Comparison of ENCODE assay signal across 17 cellular contexts in the genomic region with DNA sequence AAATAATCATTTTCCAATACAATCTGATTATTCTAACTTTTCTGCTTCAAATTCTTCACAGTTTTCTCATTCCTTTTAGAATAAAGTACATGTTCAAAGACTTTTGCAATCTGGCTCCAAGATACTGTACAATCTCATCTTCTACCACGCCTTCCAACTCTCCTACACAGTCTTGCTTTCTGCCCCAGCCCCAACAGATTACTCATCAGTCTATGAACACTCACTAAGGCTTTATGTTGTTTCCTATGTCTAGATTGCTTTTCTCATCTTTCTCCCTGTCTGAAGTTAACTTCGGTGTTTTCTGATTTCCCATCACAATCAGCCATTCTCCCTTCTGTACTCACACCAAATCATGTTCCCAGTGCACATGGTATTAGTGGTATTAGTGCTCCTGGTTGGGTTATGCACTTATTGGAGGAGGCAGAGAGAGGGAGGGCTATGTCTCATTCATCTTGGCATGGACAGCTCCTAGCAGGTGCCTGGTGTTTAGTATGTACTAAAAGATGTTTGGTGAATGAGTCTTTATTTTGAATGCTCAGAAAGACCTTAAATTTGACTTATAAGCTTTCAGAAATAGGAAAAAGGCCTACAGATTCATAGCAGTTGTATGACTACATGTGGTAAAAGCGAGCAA. TPM values are rescaled to one million over a fixed set of nuclear protein-coding genes. Genes with fewer than 3 reads are reported as not detected.
DNase-seq lines count a peak whose midpoint lies in the region; ATAC-seq and TF ChIP-seq lines count a peak whose summit lies in the region.
"Had no signal": no experiment of that assay in that cellular context is flagged by ENCODE, and none has a peak within 500 bp of the region (broad histone marks: within the 10 kb centered on the region; RNA-seq: fewer than 3 reads in every experiment).

No MANE protein-coding gene starts in this region.

- WGBS in ovary, 3 donors: 89 to 94% (median 90%) methylated on average over 3 of the region's 3 CpGs

- peak; percentile 3 for DNase-seq in COLO829 (ENCODE audit: low spot score)
- DNase-seq in Panc1 (ENCODE audit: low read depth, low spot score): no peak
- peak; percentile 80 for DNase-seq in epithelial cell of esophagus (ENCODE audit: low read depth)
- peak; percentile 64 for DNase-seq in myocyte (ENCODE audit: low read depth)
- no peak for DNase-seq in amniotic stem cell (lab: John Stamatoyannopoulos, UW)
- no peak for DNase-seq in Ammon's horn (ENCODE audit: low spot score)
- no peak for DNase-seq in ovary
- DNase-seq in NCI-H2107 treated with DMSO at 0.1 percent for 48 hours (lab: John Stamatoyannopoulos, UW; ENCODE audit: unreplicated experiment): no peak
- DNase-seq: ACHN; activated CD4-positive, alpha-beta T cell treated with anti-CD3 and anti-CD28 coated beads for 48 hours; Caco-2; effector memory CD8-positive, alpha-beta T cell; left ventricle myocardium inferior; NCI-H1417 treated with DMSO at 0.1 percent for 48 hours; NCI-H510A treated with DMSO at 0.1 percent for 48 hours; RPMI8226 had no signal

- TF ChIP-seq EP300 in ovary (IDR thresholded peaks at IDR 0.05): no peak

- POLR2A ChIA-PET in Panc1 (lab: Charles Lee): no interaction called here

- ATAC-seq in Panc1: no peak
- ATAC-seq: effector memory CD8-positive, alpha-beta T cell had no signal

- H3K27me3 ChIP-seq in Panc1 (ENCODE audit: control insufficient read depth, insufficient read depth, low read length): no peaks in the 10 kb centered on the region
- H3K27me3 ChIP-seq in ovary: no peaks in the 10 kb centered on the region

- intact Hi-C loops in Panc1 (cut with micrococcal nuclease; ENCODE audit: unreplicated experiment): no loop called here
- intact Hi-C loops in ovary (cut with DNase I): no loop called here

- H3K9me3 ChIP-seq in Panc1 (ENCODE audit: control insufficient read depth, insufficient read depth, low read depth, low read length): no peaks in the 10 kb centered on the region
- no peaks in the 10 kb centered on the region for H3K9me3 ChIP-seq in ovary
- H3K9me3 ChIP-seq: Caco-2, left ventricle myocardium inferior, thoracic aorta had no signal

- TF ChIP-seq CTCF in Panc1 (IDR thresholded peaks at IDR 0.05) (no peak), epithelial cell of esophagus (IDR thresholded peaks at IDR 0.05; ENCODE audit: insufficient read depth, low read depth, low read length, missing control alignments) (no peak), ovary (IDR thresholded peaks at IDR 0.05) (no peak)

- BruUV-seq in Panc1 (replicated peaks; lab: Mats Ljungman, UMichigan): no TSS peak

- H3K4me3 ChIP-seq in Panc1 (ENCODE audit: low read depth in 2 of 2, low read length in 2 of 2) (no peak overlapping the region), epithelial cell of esophagus (ENCODE audit: low read length) (no peak overlapping the region), ovary (no peak overlapping the region)
- H3K4me3 ChIP-seq: left ventricle myocardium inferior, thoracic aorta had no signal

- CTCF ChIA-PET in Panc1 (lab: Charles Lee): no interaction called here

- TF ChIP-seq POLR2A in ovary (IDR thresholded peaks at IDR 0.05): no peak

- H3K36me3 ChIP-seq in Panc1 (ENCODE audit: control insufficient read depth, insufficient read depth, low read length) (no peaks in the 10 kb centered on the region), ovary (no peaks in the 10 kb centered on the region)
- H3K36me3 ChIP-seq: left ventricle myocardium inferior, thoracic aorta had no signal

- in situ Hi-C loops in Panc1 (cut with HindIII; ENCODE audit: low pct_unique_long_range_greater_than_20kb, low sequenced_read_pairs): no loop called here

- H3K4me1 ChIP-seq in Panc1 (ENCODE audit: control insufficient read depth, insufficient read depth, low read length) (no peaks in the 10 kb centered on the region; the same call in 1 of the 2 replicates), ovary (ENCODE audit: insufficient read depth) (no peaks in the 10 kb centered on the region)
- H3K4me1 ChIP-seq: left ventricle myocardium inferior had no signal

- H3K27ac ChIP-seq in Panc1 (ENCODE audit: low read length): peak overlapping the region; percentile 60
- H3K27ac ChIP-seq in ovary: no peak overlapping the region
- H3K27ac ChIP-seq: left ventricle myocardium inferior, thoracic aorta had no signal

RNA-seq across cellular contexts. Expression of gene ZNF608, which starts 43.9 kb away (rescaled TPM):
- 37.5 TPM for total RNA-seq in Panc1 (2021; ENCODE audit: unreplicated experiment)
- 22.8 TPM for polyA plus RNA-seq in Panc1 (2012; ENCODE audit: insufficient read length)
- 41.1 and 43.9 TPM in 2 replicates for total RNA-seq in myocyte
- polyA plus RNA-seq in myocyte (2012): 7.8 TPM
- total RNA-seq in ovary: 10 to 100 TPM; 11.1 to 26.8 (median 15.5) TPM
- polyA plus RNA-seq in ovary: 10 to 100 TPM in 1 of 2 donors, 1 to 10 TPM in 1; 7.5 to 10.5 TPM

Comparison
In these comparisons a context has a peak if more than half of its experiments do, and no peak if none do; other contexts are left out.
1. DNase-seq: peak in COLO829 (single experiment), epithelial cell of esophagus (single experiment) and myocyte (single experiment); none in Panc1 (single experiment), amniotic stem cell (single experiment), Ammon's horn (single experiment), ovary (0 of 5) and NCI-H2107 treated with DMSO at 0.1 percent for 48 hours (single experiment).